Comparison of ENCODE assay signal across 1 cellular context in genomic region chrX:16143968-16144367, GRCh38.
TF ChIP-seq lines count a peak whose summit lies in the region.

No MANE protein-coding gene starts in this region.

TF ChIP-seq in A549, 52 proteins besides CTCF, POLR2A, EP300 and RAD21 (continued from another document):
- TF ChIP-seq, protein P1, sequence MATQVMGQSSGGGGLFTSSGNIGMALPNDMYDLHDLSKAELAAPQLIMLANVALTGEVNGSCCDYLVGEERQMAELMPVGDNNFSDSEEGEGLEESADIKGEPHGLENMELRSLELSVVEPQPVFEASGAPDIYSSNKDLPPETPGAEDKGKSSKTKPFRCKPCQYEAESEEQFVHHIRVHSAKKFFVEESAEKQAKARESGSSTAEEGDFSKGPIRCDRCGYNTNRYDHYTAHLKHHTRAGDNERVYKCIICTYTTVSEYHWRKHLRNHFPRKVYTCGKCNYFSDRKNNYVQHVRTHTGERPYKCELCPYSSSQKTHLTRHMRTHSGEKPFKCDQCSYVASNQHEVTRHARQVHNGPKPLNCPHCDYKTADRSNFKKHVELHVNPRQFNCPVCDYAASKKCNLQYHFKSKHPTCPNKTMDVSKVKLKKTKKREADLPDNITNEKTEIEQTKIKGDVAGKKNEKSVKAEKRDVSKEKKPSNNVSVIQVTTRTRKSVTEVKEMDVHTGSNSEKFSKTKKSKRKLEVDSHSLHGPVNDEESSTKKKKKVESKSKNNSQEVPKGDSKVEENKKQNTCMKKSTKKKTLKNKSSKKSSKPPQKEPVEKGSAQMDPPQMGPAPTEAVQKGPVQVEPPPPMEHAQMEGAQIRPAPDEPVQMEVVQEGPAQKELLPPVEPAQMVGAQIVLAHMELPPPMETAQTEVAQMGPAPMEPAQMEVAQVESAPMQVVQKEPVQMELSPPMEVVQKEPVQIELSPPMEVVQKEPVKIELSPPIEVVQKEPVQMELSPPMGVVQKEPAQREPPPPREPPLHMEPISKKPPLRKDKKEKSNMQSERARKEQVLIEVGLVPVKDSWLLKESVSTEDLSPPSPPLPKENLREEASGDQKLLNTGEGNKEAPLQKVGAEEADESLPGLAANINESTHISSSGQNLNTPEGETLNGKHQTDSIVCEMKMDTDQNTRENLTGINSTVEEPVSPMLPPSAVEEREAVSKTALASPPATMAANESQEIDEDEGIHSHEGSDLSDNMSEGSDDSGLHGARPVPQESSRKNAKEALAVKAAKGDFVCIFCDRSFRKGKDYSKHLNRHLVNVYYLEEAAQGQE (IDR thresholded peaks at IDR 0.05), result no peak
- TF ChIP-seq KDM5A (IDR thresholded peaks at IDR 0.05) (no peak), MAZ (IDR thresholded peaks at IDR 0.05; ENCODE audit: borderline replicate concordance, low read depth, low read length) (no peak), RNF2 (IDR thresholded peaks at IDR 0.05; ENCODE audit: borderline replicate concordance, low read depth) (no peak)
